32 cellular contexts compared by ENCODE assay signal in genomic region chr6:14832427-14832826, GRCh38.
"Had no signal": no experiment of that assay in that cellular context is flagged by ENCODE, and none has a peak within 500 bp of the region (broad histone marks: within the 10 kb centered on the region; RNA-seq: fewer than 3 reads in every experiment).

No MANE protein-coding gene starts in this region.

- DNase-seq: activated B cell treated with CpG ODN at 0.5 μM for 24 hours; activated CD4-positive, alpha-beta memory T cell treated with anti-CD3 and anti-CD28 coated beads for 36 hours; activated CD4-positive, alpha-beta T cell treated with anti-CD3 and anti-CD28 coated beads for 4 hours; activated CD4-positive, alpha-beta T cell treated with anti-CD3 and anti-CD28 coated beads, Interleukin-2, amount 50 U/mL, for 1 hour; activated CD4-positive, CD25-positive, alpha-beta regulatory T cell treated with anti-CD3 and anti-CD28 coated beads, Interleukin-2, amount 50 U/mL, for 72 hours; activated CD8-positive, alpha-beta memory T cell treated with anti-CD3 and anti-CD28 coated beads, Interleukin-2, amount 50 U/mL, for 4 hours; activated gamma-delta T cell treated with Interleukin-2 at 50 U/mL for 16 hours; activated naive CD4-positive, alpha-beta T cell treated with anti-CD3 and anti-CD28 coated beads for 36 hours; activated naive CD8-positive, alpha-beta T cell treated with anti-CD3 and anti-CD28 coated beads, Interleukin-2, amount 50 U/mL, for 24 hours; activated T-cell treated with anti-CD3 and anti-CD28 coated beads for 4 hours; activated T-cell treated with anti-CD3 and anti-CD28 coated beads, Interleukin-2, amount 50 U/mL, for 4 hours; MM.1S; MV-4-11; NCI-H1092; NCI-H1436 treated with DMSO at 0.1 percent for 48 hours; NCI-H1694 treated with DMSO at 0.1 percent for 48 hours; NCI-H2029; NCI-H2107; NCI-H2171; NCI-H226; NCI-H446 treated with DMSO at 0.1 percent for 48 hours; NCI-H524; SHP77; SJCRH30; SK-N-SH had no signal

- H3K9me2 ChIP-seq: SK-N-SH had no signal

- H3K9ac ChIP-seq: KMS-11, SK-N-SH had no signal

- H3K36me3 Mint-ChIP-seq: activated CD4-positive, alpha-beta memory T cell treated with anti-CD3 and anti-CD28 coated beads for 36 hours; activated naive CD8-positive, alpha-beta T cell; brain had no signal

- H3K4me1 ChIP-seq: SJCRH30 had no signal

- H3K4me2 ChIP-seq: KMS-11, SK-N-SH had no signal

- H3K9me3 Mint-ChIP-seq: activated B cell treated with CpG ODN at 0.5 μM for 24 hours; activated CD4-positive, alpha-beta memory T cell treated with anti-CD3 and anti-CD28 coated beads for 36 hours; activated naive CD4-positive, alpha-beta T cell treated with anti-CD3 and anti-CD28 coated beads for 36 hours; activated naive CD8-positive, alpha-beta T cell treated with anti-CD3 and anti-CD28 coated beads, Interleukin-2, amount 50 U/mL, for 24 hours; activated T-cell treated with anti-CD3 and anti-CD28 coated beads, Interleukin-2, amount 50 U/mL, for 4 hours; T-helper 2 cell treated with Interferon-gamma antibody and Interleukin-4, amounts not matched to agents 5 μg/mL and 100 μg/mL, for 36 hours had no signal

- H3K36me3 ChIP-seq: SJCRH30 had no signal

- H3K27me3 ChIP-seq: SJCRH30 had no signal

- ATAC-seq: activated naive CD8-positive, alpha-beta T cell treated with anti-CD3 and anti-CD28 coated beads, Interleukin-2, amount 50 U/mL, for 24 hours; activated T-cell treated with anti-CD3 and anti-CD28 coated beads, Interleukin-2, amount 50 U/mL, for 4 hours; Panc1 had no signal

- H3K27ac ChIP-seq: KMS-11, SJCRH30 had no signal

- H3K27ac Mint-ChIP-seq: activated B cell treated with CpG ODN at 0.5 μM for 24 hours; activated CD4-positive, alpha-beta memory T cell treated with anti-CD3 and anti-CD28 coated beads for 36 hours; activated naive CD4-positive, alpha-beta T cell treated with anti-CD3 and anti-CD28 coated beads for 36 hours; activated naive CD8-positive, alpha-beta T cell; activated naive CD8-positive, alpha-beta T cell treated with anti-CD3 and anti-CD28 coated beads, Interleukin-2, amount 50 U/mL, for 24 hours; activated T-helper 1 cell treated with anti-CD3 and anti-CD28 coated beads, Interleukin-12 subunit alpha, Interleukin-12 subunit beta, Interleukin-2, Interleukin-4 antibody, amounts not matched to agents 30 ng/mL and 10 ng/mL and 1 ng/mL, durations not matched to agents 14 hours and 24 hours and 36 hours; T-helper 1 cell treated with Interleukin-12 subunit alpha and Interleukin-12 subunit beta and Interleukin-4 antibody, amounts not matched to agents 30 μg/mL and 1 μg/mL, for 36 hours; T-helper 2 cell treated with Interferon-gamma antibody and Interleukin-4, amounts not matched to agents 5 μg/mL and 100 μg/mL, for 36 hours had no signal

- H3K9me3 ChIP-seq: SJCRH30, SK-N-SH had no signal

- H3K27me3 Mint-ChIP-seq: activated B cell treated with CpG ODN at 0.5 μM for 24 hours; activated CD4-positive, alpha-beta memory T cell treated with anti-CD3 and anti-CD28 coated beads for 36 hours; activated naive CD8-positive, alpha-beta T cell had no signal

- H3K4me3 Mint-ChIP-seq: activated B cell treated with CpG ODN at 0.5 μM for 24 hours; activated CD4-positive, alpha-beta memory T cell treated with anti-CD3 and anti-CD28 coated beads for 36 hours; activated naive CD4-positive, alpha-beta T cell treated with anti-CD3 and anti-CD28 coated beads for 36 hours; activated naive CD8-positive, alpha-beta T cell; activated naive CD8-positive, alpha-beta T cell treated with anti-CD3 and anti-CD28 coated beads, Interleukin-2, amount 50 U/mL, for 24 hours; activated T-cell treated with anti-CD3 and anti-CD28 coated beads, Interleukin-2, amount 50 U/mL, for 4 hours; activated T-helper 1 cell treated with anti-CD3 and anti-CD28 coated beads, Interleukin-12 subunit alpha, Interleukin-12 subunit beta, Interleukin-2, Interleukin-4 antibody, amounts not matched to agents 30 ng/mL and 10 ng/mL and 1 ng/mL, durations not matched to agents 14 hours and 24 hours and 36 hours; brain; T-helper 1 cell treated with Interleukin-12 subunit alpha and Interleukin-12 subunit beta and Interleukin-4 antibody, amounts not matched to agents 30 μg/mL and 1 μg/mL, for 36 hours; T-helper 2 cell treated with Interferon-gamma antibody and Interleukin-4, amounts not matched to agents 5 μg/mL and 100 μg/mL, for 36 hours had no signal

- H3K4me3 ChIP-seq: SJCRH30 had no signal
